In the genomic region with DNA sequence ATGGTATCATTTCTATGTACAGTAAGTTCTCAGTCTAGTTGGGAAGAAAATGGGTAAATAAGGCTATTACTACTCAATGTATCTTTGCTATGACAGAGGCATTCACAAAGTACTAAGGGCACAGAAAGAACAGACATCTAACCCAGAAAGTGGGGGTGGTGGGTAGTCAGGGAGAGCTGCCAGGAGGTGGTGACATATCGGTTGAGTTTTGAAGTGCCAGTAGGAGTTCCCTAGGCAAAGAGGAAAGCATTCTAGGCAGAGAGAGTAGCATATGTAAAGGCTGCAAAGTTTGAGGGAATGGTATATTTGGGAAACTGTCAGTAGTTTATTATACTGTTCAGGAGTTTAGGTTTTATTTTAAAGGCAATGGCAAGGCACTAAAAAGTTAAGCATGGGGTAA, we compare ENCODE assay signal across 22 cellular contexts.
A peak's percentile ranks its signal among the peaks of the same experiment; 100 is the strongest.
DNase-seq lines count a peak whose midpoint lies in the region; ATAC-seq and TF ChIP-seq lines count a peak whose summit lies in the region.
"Had no signal": no experiment of that assay in that cellular context is flagged by ENCODE, and none has a peak within 500 bp of the region (broad histone marks: within the 10 kb centered on the region; RNA-seq: fewer than 3 reads in every experiment).

No MANE protein-coding gene starts in this region.

- TF ChIP-seq RAD21 in SK-N-SH (IDR thresholded peaks at IDR 0.05; ENCODE audit: low read length), result no peak

- H3K9me3 ChIP-seq in SK-N-SH (no peaks in the 10 kb centered on the region), upper lobe of right lung (no peaks in the 10 kb centered on the region)
- H3K9me3 ChIP-seq: BE2C, BLaER1 had no signal

- no peak overlapping the region for H3K9ac ChIP-seq in SK-N-SH
- H3K9ac ChIP-seq: BLaER1 had no signal

- H3K9me2 ChIP-seq in SK-N-SH, result no peaks in the 10 kb centered on the region

- POLR2A ChIA-PET in SK-N-SH (lab: Yijun Ruan, JAX), result no interaction called here

- H3K4me2 ChIP-seq in SK-N-SH, result no peak overlapping the region
- H3K4me2 ChIP-seq: BLaER1 had no signal

- H4K20me1 ChIP-seq in SK-N-SH (ENCODE audit: insufficient read depth), result no peaks in the 10 kb centered on the region
- H4K20me1 ChIP-seq: BLaER1 had no signal

- intact Hi-C loops in upper lobe of right lung (cut with DNase I), result no loop called here

- H2AFZ ChIP-seq in SK-N-SH (ENCODE audit: low read depth), result no peak overlapping the region

- peaks cover 9 to 15% of the 10 kb centered on the region in 2 experiments; a peak in 3 of 4 replicates for H3K4me1 ChIP-seq in SK-N-SH (ENCODE audit: control insufficient read depth in 1 of 2, insufficient read depth in 2 of 2, low read depth in 1 of 2, low read length in 1 of 2)
- no peaks in the 10 kb centered on the region for H3K4me1 ChIP-seq in upper lobe of right lung
- H3K4me1 ChIP-seq: BE2C, BLaER1 had no signal

- no peak for TF ChIP-seq EP300 in SK-N-SH (IDR thresholded peaks at IDR 0.05; ENCODE audit: borderline replicate concordance in 1 of 2, low read depth in 1 of 2, low read length in 1 of 2)

- H3K4me3 ChIP-seq in SK-N-SH (ENCODE audit: low read depth in 2 of 2, low read length in 1 of 2) (no peak overlapping the region), upper lobe of right lung (no peak overlapping the region)
- H3K4me3 ChIP-seq: BLaER1, GM12878 had no signal

- no peaks in the 10 kb centered on the region for H3K79me2 ChIP-seq in SK-N-SH (ENCODE audit: insufficient read depth)

- DNase-seq in SK-N-SH (no peak), caudate nucleus (lab: John Stamatoyannopoulos, UW) (no peak), upper lobe of right lung (no peak)
- DNase-seq: ACHN; BE2C; CD4-positive, alpha-beta memory T cell; CD4-positive, CD25-positive, alpha-beta regulatory T cell; CD8-positive, alpha-beta memory T cell; COR-L47; DMS 273 treated with DMSO at 0.1 percent for 48 hours; DMS153; DMS53; DMS79; DND-41; EL; GDM1 had no signal

- TF ChIP-seq CTCF in SK-N-SH (IDR thresholded peaks at IDR 0.05) (no peak), upper lobe of right lung (IDR thresholded peaks at IDR 0.05) (no peak)

- ATAC-seq in SK-N-SH treated with all-trans-retinoic acid at 6 μM for 48 hours (no peak), GM21381 (IDR thresholded peaks at IDR 0.05; ENCODE audit: unreplicated experiment) (no peak), upper lobe of right lung (no peak)
- ATAC-seq: GM12878 had no signal

- peaks cover 5% of the 10 kb centered on the region for H3F3A ChIP-seq in SK-N-SH (replicated peaks; ENCODE audit: insufficient read depth)

- H3K27me3 ChIP-seq in SK-N-SH (ENCODE audit: insufficient read depth), result no peaks in the 10 kb centered on the region
- no peaks in the 10 kb centered on the region for H3K27me3 ChIP-seq in upper lobe of right lung
- H3K27me3 ChIP-seq: BLaER1 had no signal

- no peaks in the 10 kb centered on the region for H3K36me3 ChIP-seq in SK-N-SH (replicated peaks in 1 of 2; ENCODE audit: control insufficient read depth in 1 of 2, insufficient read depth in 2 of 2, low read length in 1 of 2)
- H3K36me3 ChIP-seq in upper lobe of right lung, result no peaks in the 10 kb centered on the region
- H3K36me3 ChIP-seq: BE2C, BLaER1 had no signal

- WGBS in SK-N-SH (ENCODE audit: low lambda C conversion rate), result 90% methylated on average over 1 of the region's 1 CpG

- CTCF ChIA-PET in SK-N-SH (lab: Yijun Ruan, JAX), result interaction anchor here (1.5 kb wide), 1 partner anchor 61 kb away, joined by 6 read pairs; no protein-coding TSS in a partner anchor

- no peak overlapping the region for H3K27ac ChIP-seq in SK-N-SH (ENCODE audit: low read depth in 2 of 2, low read length in 1 of 2)
- peak overlapping the region; percentile 49 for H3K27ac ChIP-seq in angular gyrus (ENCODE audit: low read depth, low read length)
- H3K27ac ChIP-seq in caudate nucleus (ENCODE audit: low read depth, low read length), result peak overlapping the region; percentile 82
- H3K27ac ChIP-seq in upper lobe of right lung, result no peak overlapping the region
- H3K27ac ChIP-seq: 22Rv1, BLaER1 had no signal

TF ChIP-seq in SK-N-SH treated with all-trans-retinoic acid at 6 μM for 48 hours, 23 proteins besides CTCF, POLR2A, EP300 and RAD21:
- TF ChIP-seq GLIS3 (CRISPR knock-in tag; IDR thresholded peaks at IDR 0.05) (no peak), ZFP3 (CRISPR knock-in tag; IDR thresholded peaks at IDR 0.05) (peak; percentile 91)

TF ChIP-seq in SK-N-SH, 30 proteins besides CTCF, POLR2A, EP300 and RAD21:
- TF ChIP-seq MXI1 (IDR thresholded peaks at IDR 0.05; ENCODE audit: low read depth, low read length) (no peak), JUND (IDR thresholded peaks at IDR 0.05) (no peak), TAF1 (IDR thresholded peaks at IDR 0.05; ENCODE audit: borderline replicate concordance, low read depth, low read length) (no peak), SMC3 (IDR thresholded peaks at IDR 0.05; ENCODE audit: low read depth, low read length) (no peak), MEF2A (IDR thresholded peaks at IDR 0.05; ENCODE audit: borderline replicate concordance, low read depth) (no peak), FOXJ3 (CRISPR knock-in tag; IDR thresholded peaks at IDR 0.05) (no peak), NRF1 (IDR thresholded peaks at IDR 0.05; ENCODE audit: low read depth, low read length) (no peak), RXRA (IDR thresholded peaks at IDR 0.05; ENCODE audit: borderline replicate concordance, low read depth) (no peak), FOSL2 (IDR thresholded peaks at IDR 0.05; ENCODE audit: borderline replicate concordance, low read depth) (no peak), GABPA (IDR thresholded peaks at IDR 0.05; ENCODE audit: low read depth) (no peak), POLR2AphosphoS5 (IDR thresholded peaks at IDR 0.05; ENCODE audit: low read depth, low read length) (no peak), YY1 (IDR thresholded peaks at IDR 0.05; ENCODE audit: low read depth) (no peak)
- TF ChIP-seq, protein P1, sequence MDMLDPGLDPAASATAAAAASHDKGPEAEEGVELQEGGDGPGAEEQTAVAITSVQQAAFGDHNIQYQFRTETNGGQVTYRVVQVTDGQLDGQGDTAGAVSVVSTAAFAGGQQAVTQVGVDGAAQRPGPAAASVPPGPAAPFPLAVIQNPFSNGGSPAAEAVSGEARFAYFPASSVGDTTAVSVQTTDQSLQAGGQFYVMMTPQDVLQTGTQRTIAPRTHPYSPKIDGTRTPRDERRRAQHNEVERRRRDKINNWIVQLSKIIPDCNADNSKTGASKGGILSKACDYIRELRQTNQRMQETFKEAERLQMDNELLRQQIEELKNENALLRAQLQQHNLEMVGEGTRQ (IDR thresholded peaks at IDR 0.05; ENCODE audit: borderline replicate concordance, low read depth, low read length), result no peak
- TF ChIP-seq, protein P2, sequence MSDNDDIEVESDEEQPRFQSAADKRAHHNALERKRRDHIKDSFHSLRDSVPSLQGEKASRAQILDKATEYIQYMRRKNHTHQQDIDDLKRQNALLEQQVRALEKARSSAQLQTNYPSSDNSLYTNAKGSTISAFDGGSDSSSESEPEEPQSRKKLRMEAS (IDR thresholded peaks at IDR 0.05; ENCODE audit: low read depth), result no peak
- TF ChIP-seq, protein P3, sequence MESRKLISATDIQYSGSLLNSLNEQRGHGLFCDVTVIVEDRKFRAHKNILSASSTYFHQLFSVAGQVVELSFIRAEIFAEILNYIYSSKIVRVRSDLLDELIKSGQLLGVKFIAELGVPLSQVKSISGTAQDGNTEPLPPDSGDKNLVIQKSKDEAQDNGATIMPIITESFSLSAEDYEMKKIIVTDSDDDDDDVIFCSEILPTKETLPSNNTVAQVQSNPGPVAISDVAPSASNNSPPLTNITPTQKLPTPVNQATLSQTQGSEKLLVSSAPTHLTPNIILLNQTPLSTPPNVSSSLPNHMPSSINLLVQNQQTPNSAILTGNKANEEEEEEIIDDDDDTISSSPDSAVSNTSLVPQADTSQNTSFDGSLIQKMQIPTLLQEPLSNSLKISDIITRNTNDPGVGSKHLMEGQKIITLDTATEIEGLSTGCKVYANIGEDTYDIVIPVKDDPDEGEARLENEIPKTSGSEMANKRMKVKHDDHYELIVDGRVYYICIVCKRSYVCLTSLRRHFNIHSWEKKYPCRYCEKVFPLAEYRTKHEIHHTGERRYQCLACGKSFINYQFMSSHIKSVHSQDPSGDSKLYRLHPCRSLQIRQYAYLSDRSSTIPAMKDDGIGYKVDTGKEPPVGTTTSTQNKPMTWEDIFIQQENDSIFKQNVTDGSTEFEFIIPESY (IDR thresholded peaks at IDR 0.05; ENCODE audit: borderline replicate concordance, low read depth), result no peak
TF ChIP-seq in SK-N-SH: peak in this region for 0.

Comparison
In these comparisons a context has a peak if more than half of its experiments do, and no peak if none do; other contexts are left out.
1. H3K27ac ChIP-seq: peak in angular gyrus (single experiment) and caudate nucleus (single experiment); none in SK-N-SH (0 of 2) and upper lobe of right lung (single experiment).